Comparison of ENCODE assay signal across 26 cellular contexts in genomic region chr14:104659146-104659545, GRCh38. TPM values are rescaled to one million over a fixed set of nuclear protein-coding genes. Genes with fewer than 3 reads are reported as not detected.
A peak's percentile ranks its signal among the peaks of the same experiment; 100 is the strongest.
DNase-seq lines count a peak whose midpoint lies in the region; ATAC-seq and TF ChIP-seq lines count a peak whose summit lies in the region.
"Had no signal": no experiment of that assay in that cellular context is flagged by ENCODE, and none has a peak within 500 bp of the region (broad histone marks: within the 10 kb centered on the region; RNA-seq: fewer than 3 reads in every experiment).

No MANE protein-coding gene starts in this region.

- no peaks in the 10 kb centered on the region for H3K4me1 Mint-ChIP-seq in endodermal cell
- peaks cover 62 to 88% of the 10 kb centered on the region in 2 donors for H3K4me1 Mint-ChIP-seq in stimulated activated naive B cell treated with anti-CD40 and anti-IgM and Interleukin-4, amounts not matched to agents 10 μg/mL and 1 μg/mL and 100 μg/mL, for 72 hours

- peaks cover 24% of the 10 kb centered on the region for H3K9me3 Mint-ChIP-seq in endodermal cell
- H3K9me3 Mint-ChIP-seq in stimulated activated naive B cell treated with anti-CD40 and anti-IgM and Interleukin-4, amounts not matched to agents 10 μg/mL and 1 μg/mL and 100 μg/mL, for 72 hours: peaks cover 3% of the 10 kb centered on the region in 2 donors

- ATAC-seq in Right ventricle myocardium inferior (no peak), left ventricle myocardium superior (no peak), GM21723 (IDR thresholded peaks at IDR 0.05; ENCODE audit: unreplicated experiment) (no peak), HG02852 (IDR thresholded peaks at IDR 0.05; ENCODE audit: unreplicated experiment) (no peak)
- ATAC-seq in stimulated activated naive B cell treated with anti-CD40 and anti-IgM and Interleukin-4, amounts not matched to agents 10 μg/mL and 1 μg/mL and 100 μg/mL, for 72 hours (replicated peaks): no peak

- 42 to 61% methylated on average over 2 to 5 of the region's 5 CpGs for WGBS in endodermal cell (ENCODE audit: insufficient coverage in 1 of 2, insufficient read length in 1 of 2), 2 experiments

- no peak for TF ChIP-seq CTCF in endodermal cell (conservative IDR thresholded peaks at IDR 0.05)

- H3K27me3 Mint-ChIP-seq in endodermal cell (ENCODE audit: insufficient read depth): peaks cover 26% of the 10 kb centered on the region
- no peaks in the 10 kb centered on the region for H3K27me3 Mint-ChIP-seq in stimulated activated naive B cell treated with anti-CD40 and anti-IgM and Interleukin-4, amounts not matched to agents 10 μg/mL and 1 μg/mL and 100 μg/mL, for 72 hours

- H3K9me3 ChIP-seq in KOPT-K1 (ENCODE audit: insufficient read depth, low read length, poor library complexity, severe bottlenecking): peaks cover 3% of the 10 kb centered on the region
- peaks cover 6% of the 10 kb centered on the region for H3K9me3 ChIP-seq in endodermal cell (ENCODE audit: control insufficient read depth, low read length)
- H3K9me3 ChIP-seq: SK-N-SH had no signal

- H3K27ac Mint-ChIP-seq in endodermal cell: no peak overlapping the region
- H3K27ac Mint-ChIP-seq in stimulated activated naive B cell treated with anti-CD40 and anti-IgM and Interleukin-4, amounts not matched to agents 10 μg/mL and 1 μg/mL and 100 μg/mL, for 72 hours: peak overlapping the region; percentile 94

- H3K36me3 Mint-ChIP-seq in endodermal cell (ENCODE audit: low read depth): peaks cover 1% of the 10 kb centered on the region
- H3K36me3 Mint-ChIP-seq in stimulated activated naive B cell treated with anti-CD40 and anti-IgM and Interleukin-4, amounts not matched to agents 10 μg/mL and 1 μg/mL and 100 μg/mL, for 72 hours: peaks cover 2 to 6% of the 10 kb centered on the region in 2 donors

- peak; percentile 35 for DNase-seq in Right ventricle myocardium inferior (ENCODE audit: missing footprints)
- no peak for DNase-seq in left ventricle myocardium superior
- peak; percentile 41 for DNase-seq in endodermal cell
- no peak for DNase-seq in stimulated activated naive B cell treated with anti-CD40 and anti-IgM and Interleukin-4, amounts not matched to agents 10 μg/mL and 1 μg/mL and 100 μg/mL, for 72 hours
- no peak for DNase-seq in NCI-H1930 (lab: John Stamatoyannopoulos, UW)
- DNase-seq: ACHN, GF-D8, GM23248, HCEC 1CT, IMR-90, Kasumi-1, NCI-H1694, NCI-H2081 treated with DMSO at 0.1 percent for 48 hours, NCI-H2171 treated with DMSO at 0.1 percent for 48 hours, NCI-H524 treated with DMSO at 0.1 percent for 48 hours, NCI-H82, PC-9, RPMI8226, SIG-M5 had no signal

- intact Hi-C loops in Right ventricle myocardium inferior (cut with DNase I): no loop called here
- intact Hi-C loops in left ventricle myocardium superior (cut with micrococcal nuclease): loop anchor here (10.0 kb wide), 1 partner anchor 46 kb away; no protein-coding TSS in a partner anchor

- H3K36me3 ChIP-seq in KOPT-K1 (ENCODE audit: insufficient read depth, low read length) (no peaks in the 10 kb centered on the region), endodermal cell (ENCODE audit: control insufficient read depth, insufficient read depth, low read length) (no peaks in the 10 kb centered on the region)

- H3K27ac ChIP-seq in KOPT-K1 (ENCODE audit: low read depth, low read length, poor library complexity, severe bottlenecking): peak overlapping the region; percentile 64
- H3K27ac ChIP-seq in endodermal cell (ENCODE audit: low read depth, low read length): no peak overlapping the region
- H3K27ac ChIP-seq: 22Rv1, C4-2B, GM23248, PC-9 had no signal

- no peak overlapping the region for H3K9ac ChIP-seq in endodermal cell (ENCODE audit: extremely low read depth, low read length, poor library complexity, severe bottlenecking)
- H3K9ac ChIP-seq: GM23248, SK-N-SH had no signal

- no peak overlapping the region for H3K4me3 ChIP-seq in endodermal cell (ENCODE audit: low read length)
- H3K4me3 ChIP-seq: GM23248, PC-9 had no signal

- H3K4me3 Mint-ChIP-seq in endodermal cell: no peak overlapping the region
- H3K4me3 Mint-ChIP-seq in stimulated activated naive B cell treated with anti-CD40 and anti-IgM and Interleukin-4, amounts not matched to agents 10 μg/mL and 1 μg/mL and 100 μg/mL, for 72 hours: peak overlapping the region in 1 of 2 donors; percentile 79

- H3K4me1 ChIP-seq in endodermal cell (ENCODE audit: control insufficient read depth, insufficient read depth, low read length): no peaks in the 10 kb centered on the region

- no peaks in the 10 kb centered on the region for H3K27me3 ChIP-seq in endodermal cell (ENCODE audit: control insufficient read depth, insufficient read depth, low read length, poor library complexity, severe bottlenecking)

RNA-seq across cellular contexts. Expression of gene INF2, which starts 30.3 kb away (rescaled TPM):
- total RNA-seq in Right ventricle myocardium inferior: 31.1 TPM
- 30.4 TPM for total RNA-seq in left ventricle myocardium superior
- 100 to 1,000 TPM in 1 of 2 donors, 10 to 100 TPM in 1; 99.7 to 114 TPM for total RNA-seq in endodermal cell
- polyA plus RNA-seq in endodermal cell (2013, experiment 1 of 2): 35.2 TPM
- 35.8 TPM for polyA plus RNA-seq in endodermal cell (2013, experiment 2 of 2)

RNA-seq across cellular contexts. Expression of gene TMEM179, which starts 54.6 kb away (rescaled TPM):
- total RNA-seq in Right ventricle myocardium inferior (not detected), left ventricle myocardium superior (not detected), endodermal cell (10 to 100 TPM in 1 of 2 donors, 1 to 10 TPM in 1; 8.2 to 15.7 TPM)
- 4.0 TPM for polyA plus RNA-seq in endodermal cell (2013, experiment 1 of 2)
- polyA plus RNA-seq in endodermal cell (2013, experiment 2 of 2): 4.0 TPM
- total RNA-seq: GM23248, IMR-90, MCF 10A, PC-9 had no signal
- polyA plus RNA-seq: GM23248, IMR-90 had no signal

Comparison
In these comparisons a context has a peak if more than half of its experiments do, and no peak if none do; other contexts are left out.
1. DNase-seq: peak in Right ventricle myocardium inferior (single experiment) and endodermal cell (single experiment); none in left ventricle myocardium superior (single experiment), stimulated activated naive B cell treated with anti-CD40 and anti-IgM and Interleukin-4, amounts not matched to agents 10 μg/mL and 1 μg/mL and 100 μg/mL, for 72 hours (single experiment) and NCI-H1930 (0 of 2).